Comparison of ENCODE assay signal across 10 cellular contexts in the genomic region with DNA sequence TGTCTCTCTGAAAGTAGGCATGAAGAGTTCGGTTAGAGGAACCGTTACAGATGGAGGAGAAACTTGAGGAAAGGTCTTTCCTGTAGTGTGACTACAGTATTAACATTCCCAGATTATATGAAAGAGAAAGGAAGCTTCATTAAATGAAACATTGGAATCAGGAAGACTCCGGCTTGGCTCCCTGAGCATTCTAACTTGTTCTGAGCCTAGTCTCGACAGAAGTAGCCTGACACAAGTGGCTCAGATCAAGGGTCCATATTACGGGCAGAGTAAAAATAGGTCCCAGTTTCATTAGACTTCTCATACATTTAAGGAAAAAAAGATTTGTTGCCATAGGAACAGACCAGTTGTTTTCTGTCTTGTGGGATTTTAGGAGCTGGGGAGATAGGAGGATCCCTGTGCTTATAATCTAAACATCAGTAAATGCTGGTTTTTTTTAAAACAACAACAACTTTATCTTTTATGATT. TPM values are rescaled to one million over a fixed set of nuclear protein-coding genes. Genes with fewer than 3 reads are reported as not detected.
DNase-seq lines count a peak whose midpoint lies in the region; ATAC-seq and TF ChIP-seq lines count a peak whose summit lies in the region.
"Had no signal": no experiment of that assay in that cellular context is flagged by ENCODE, and none has a peak within 500 bp of the region (broad histone marks: within the 10 kb centered on the region; RNA-seq: fewer than 3 reads in every experiment).

No MANE protein-coding gene starts in this region.

- H3F3A ChIP-seq in OCI-LY1 (ENCODE audit: insufficient read depth, low read length) = 0 out of 2 replicates have a peak, but pooled peaks cover 4% of the 10 kb centered on the region

- no peak for DNase-seq in CD8-positive, alpha-beta T cell
- no peak for DNase-seq in endothelial cell (ENCODE audit: low spot score)
- no peak for DNase-seq in prostate gland (ENCODE audit: low spot score)
- DNase-seq in anterior cingulate cortex (lab: John Stamatoyannopoulos, UW) = no peak
- no peak for DNase-seq in stimulated activated naive CD4-positive, alpha-beta T cell treated with Interleukin-2 at 50 U/mL for 16 hours (lab: John Stamatoyannopoulos, UW)
- no peak for DNase-seq in ACHN
- no peak for DNase-seq in SKM-1 treated with dmso at 0.1 percent for 144 hours (lab: John Stamatoyannopoulos, UW; ENCODE audit: unreplicated experiment)
- DNase-seq: activated effector memory CD4-positive, alpha-beta T cell treated with Interleukin-2 at 50 U/mL for 16 hours; glutamatergic neuron had no signal

- in situ Hi-C loops in ACHN (cut with HindIII; ENCODE audit: low pct_ligation_motif_present, low pct_unique_long_range_greater_than_20kb, low sequenced_read_pairs) = no loop called here

- no peak for ATAC-seq in CD8-positive, alpha-beta T cell

- peaks cover 82% of the 10 kb centered on the region for H3K4me1 ChIP-seq in CD8-positive, alpha-beta T cell (ENCODE audit: insufficient read depth, low read length)
- H3K4me1 ChIP-seq in OCI-LY1 (ENCODE audit: insufficient read depth, low read length, severe bottlenecking) (peaks cover 91% of the 10 kb centered on the region), prostate gland (replicated peaks) (peaks cover 26% of the 10 kb centered on the region)

- no peaks in the 10 kb centered on the region for H3K36me3 ChIP-seq in CD8-positive, alpha-beta T cell (ENCODE audit: insufficient read depth, low read length)
- peaks cover 20% of the 10 kb centered on the region for H3K36me3 ChIP-seq in OCI-LY1 (ENCODE audit: insufficient read depth, low read length)
- no peaks in the 10 kb centered on the region for H3K36me3 ChIP-seq in prostate gland

- WGBS in prostate gland = 75% methylated on average over 5 of the region's 5 CpGs

- H3K4me3 ChIP-seq in CD8-positive, alpha-beta T cell (ENCODE audit: low read depth, low read length) = peak overlapping the region; percentile 45
- peak overlapping the region; percentile 40 for H3K4me3 ChIP-seq in OCI-LY1 (ENCODE audit: low read depth, low read length, poor library complexity, severe bottlenecking)
- H3K4me3 ChIP-seq in prostate gland = no peak overlapping the region

- POLR2A ChIA-PET in CD8-positive, alpha-beta T cell (lab: Charles Lee) = interaction anchor here (0.6 to 7.8 kb wide), 9 partner anchors 9 to 328 kb away, joined by 3 to 98 read pairs (median 5); a partner anchor contains a TSS

- peaks cover 17% of the 10 kb centered on the region; the same call in 1 of the 2 replicates for H3K79me2 ChIP-seq in OCI-LY1 (ENCODE audit: insufficient read depth, low read length)

- peaks cover 92% of the 10 kb centered on the region for H3K4me1 Mint-ChIP-seq in CD8-positive, alpha-beta T cell (ENCODE audit: low read depth)
- peaks cover 44% of the 10 kb centered on the region for H3K4me1 Mint-ChIP-seq in endothelial cell (ENCODE audit: unreplicated experiment)

- TF ChIP-seq CTCF in CD8-positive, alpha-beta T cell (IDR thresholded peaks at IDR 0.05) = no peak
- TF ChIP-seq CTCF in OCI-LY1 (IDR thresholded peaks at IDR 0.05; ENCODE audit: low read length) = no peak
- no peak for TF ChIP-seq CTCF in endothelial cell (IDR thresholded peaks at IDR 0.05; ENCODE audit: unreplicated experiment)
- TF ChIP-seq CTCF in prostate gland (IDR thresholded peaks at IDR 0.05) = no peak

- peak overlapping the region; percentile 100 for H3K27ac Mint-ChIP-seq in CD8-positive, alpha-beta T cell
- peak overlapping the region; percentile 92 for H3K27ac Mint-ChIP-seq in endothelial cell (ENCODE audit: unreplicated experiment)

- H3K4me2 ChIP-seq in OCI-LY1 (ENCODE audit: low read length) = peak overlapping the region; percentile 63

- no peaks in the 10 kb centered on the region for H3K9me3 Mint-ChIP-seq in CD8-positive, alpha-beta T cell
- H3K9me3 Mint-ChIP-seq in endothelial cell (ENCODE audit: unreplicated experiment) = no peaks in the 10 kb centered on the region

- intact Hi-C loops in CD8-positive, alpha-beta T cell (cut with DNase I, micrococcal nuclease) = loop anchor here (1.0 to 5.0 kb wide), 2 partner anchors 18 to 224 kb away; a partner anchor contains a TSS
- intact Hi-C loops in prostate gland (cut with DNase I) = no loop called here

- H3K27ac ChIP-seq in CD8-positive, alpha-beta T cell (ENCODE audit: low read depth, low read length) = peak overlapping the region; percentile 93
- H3K27ac ChIP-seq in OCI-LY1 (ENCODE audit: low read depth, low read length, poor library complexity, severe bottlenecking) = peak overlapping the region; percentile 94
- H3K27ac ChIP-seq in prostate gland = peak overlapping the region; percentile 55 to 71

- H3K4me3 Mint-ChIP-seq in CD8-positive, alpha-beta T cell = peak overlapping the region; percentile 86
- H3K4me3 Mint-ChIP-seq in endothelial cell (ENCODE audit: unreplicated experiment) = no peak overlapping the region

- no peaks in the 10 kb centered on the region for H3K9me3 ChIP-seq in CD8-positive, alpha-beta T cell (ENCODE audit: low read length)
- no peaks in the 10 kb centered on the region for H3K9me3 ChIP-seq in OCI-LY1 (ENCODE audit: low read length)
- no peaks in the 10 kb centered on the region for H3K9me3 ChIP-seq in prostate gland

- CTCF ChIA-PET in CD8-positive, alpha-beta T cell (lab: Charles Lee) = interaction anchor here (0.9 to 14.0 kb wide), 11 partner anchors 13 to 243 kb away, joined by 3 to 109 read pairs (median 9); a partner anchor contains a TSS

- H3K27me3 ChIP-seq in CD8-positive, alpha-beta T cell (ENCODE audit: insufficient read depth, low read length) = no peaks in the 10 kb centered on the region
- H3K27me3 ChIP-seq in OCI-LY1 (ENCODE audit: insufficient read depth, low read length) = no peaks in the 10 kb centered on the region; the same call in 1 of the 2 replicates
- H3K27me3 ChIP-seq in prostate gland (replicated peaks; ENCODE audit: insufficient read depth) = no peaks in the 10 kb centered on the region

- no peaks in the 10 kb centered on the region for H3K9me2 ChIP-seq in OCI-LY1 (ENCODE audit: low read depth, low read length)

- no peaks in the 10 kb centered on the region for H3K27me3 Mint-ChIP-seq in CD8-positive, alpha-beta T cell (ENCODE audit: low read depth)
- H3K27me3 Mint-ChIP-seq in endothelial cell (ENCODE audit: unreplicated experiment) = peaks cover 1% of the 10 kb centered on the region

- H3K9ac ChIP-seq in OCI-LY1 (ENCODE audit: low read length) = peak overlapping the region; percentile 44

- no peak overlapping the region for H2AFZ ChIP-seq in OCI-LY1 (ENCODE audit: low read length)

- H4K20me1 ChIP-seq in OCI-LY1 (ENCODE audit: insufficient read depth, low read length) = peaks cover 3% of the 10 kb centered on the region; the same call in 1 of the 2 replicates

- TF ChIP-seq POLR2A in prostate gland (IDR thresholded peaks at IDR 0.05) = no peak

- H3K36me3 Mint-ChIP-seq in CD8-positive, alpha-beta T cell = peaks cover 60% of the 10 kb centered on the region
- H3K36me3 Mint-ChIP-seq in endothelial cell (ENCODE audit: low read depth, unreplicated experiment) = peaks cover 10% of the 10 kb centered on the region

RNA-seq across cellular contexts. Expression of a gene that starts 12.8 kb away (rescaled TPM):
- 100 to 1,000 TPM; 167 to 171 TPM for total RNA-seq in CD8-positive, alpha-beta T cell
- 12.1 TPM for total RNA-seq in endothelial cell (ENCODE audit: unreplicated experiment)
- 10 to 100 TPM; 22.0 to 39.6 TPM for total RNA-seq in prostate gland

Comparison
In these comparisons a context has a peak if more than half of its experiments do, and no peak if none do; other contexts are left out.
1. H3K4me3 ChIP-seq: peak in CD8-positive, alpha-beta T cell (single experiment) and OCI-LY1 (single experiment); none in prostate gland (0 of 2).
2. RNA of a gene that starts 12.8 kb away (total RNA-seq): 167 to 171 TPM in CD8-positive, alpha-beta T cell; 22.0 to 39.6 TPM in prostate gland and 12.1 TPM in endothelial cell (single experiment); every median in the first group is over 4 times any median in the second.
3. Peak in every context shown above with its lines, with median percentiles within 50 percentile points of each other: H3K27ac ChIP-seq.